ENCODE assay signal across 8 cellular contexts in genomic region chr5:95960802-95961616, GRCh38.
DNase-seq lines count a peak whose midpoint lies in the region; ATAC-seq and TF ChIP-seq lines count a peak whose summit lies in the region.

No MANE protein-coding gene starts in this region.

- no peak for TF ChIP-seq POLR2A in erythroblast (IDR thresholded peaks at IDR 0.05; ENCODE audit: low read length)

- ATAC-seq in GM18909 (IDR thresholded peaks at IDR 0.05; ENCODE audit: poor library complexity, unreplicated experiment) (peak; percentile 59), HG03175 (IDR thresholded peaks at IDR 0.05; ENCODE audit: unreplicated experiment) (peak; percentile 69)

- H3K36me3 ChIP-seq in BLaER1 (no peaks in the 10 kb centered on the region), NT2/D1 (ENCODE audit: insufficient read depth, insufficient read length, low read length) (peaks cover 6% of the 10 kb centered on the region), mucosa of rectum (ENCODE audit: control insufficient read depth in 2 of 2, insufficient read depth in 2 of 2, low read length in 2 of 2) (no peaks in the 10 kb centered on the region)

- H3K27ac ChIP-seq in BLaER1 (peak overlapping the region; percentile 67), mucosa of rectum (ENCODE audit: low read depth in 2 of 2, low read length in 2 of 2) (peak overlapping the region; percentile 96 to 98)

- peaks cover 22% of the 10 kb centered on the region for H4K20me1 ChIP-seq in BLaER1

- H3K4me1 ChIP-seq in BLaER1 (peaks cover 16% of the 10 kb centered on the region), NT2/D1 (ENCODE audit: insufficient read depth, insufficient read length) (peaks cover 8% of the 10 kb centered on the region), mucosa of rectum (ENCODE audit: control insufficient read depth in 2 of 2, insufficient read depth in 2 of 2, low read length in 2 of 2) (peaks cover 8 to 16% of the 10 kb centered on the region in 2 donors)

- H3K27me3 ChIP-seq in BLaER1 (peaks cover 23% of the 10 kb centered on the region), NT2/D1 (ENCODE audit: insufficient read depth, insufficient read length) (peaks cover 12% of the 10 kb centered on the region), mucosa of rectum (ENCODE audit: control insufficient read depth in 2 of 2, insufficient read depth in 2 of 2, low read length in 2 of 2) (no peaks in the 10 kb centered on the region)

- H3K9me3 ChIP-seq in BLaER1 (no peaks in the 10 kb centered on the region), NT2/D1 (ENCODE audit: insufficient read depth, low read length) (no peaks in the 10 kb centered on the region), mucosa of rectum (ENCODE audit: control insufficient read depth in 2 of 2, low read length in 2 of 2) (no peaks in the 10 kb centered on the region)

- H3K9ac ChIP-seq in BLaER1 (peak overlapping the region; percentile 83), NT2/D1 (ENCODE audit: insufficient read length, low read depth) (peak overlapping the region; percentile 90), mucosa of rectum (ENCODE audit: low read depth in 1 of 2, low read length in 2 of 2) (peak overlapping the region; percentile 66 to 99)

- DNase-seq in NT2/D1 (ENCODE audit: low read depth, low spot score) = no peak
- DNase-seq in activated T-cell treated with anti-CD3 and anti-CD28 coated beads, Interleukin-2, amount 50 U/mL, for 1 hour = peak; percentile 78
- peak; percentile 88 to 94 for DNase-seq in erythroblast (lab: John Stamatoyannopoulos, UW)
- peak; percentile 61 for DNase-seq in stimulated activated CD8-positive, alpha-beta memory T cell treated with anti-CD3 and anti-CD28 coated beads, Interleukin-4, amount 100 ng/mL, for 24 hours (ENCODE audit: low read depth)

- peak overlapping the region; percentile 97 for H3K4me2 ChIP-seq in BLaER1

- H3K4me3 ChIP-seq in BLaER1 (peak overlapping the region; percentile 83), NT2/D1 (ENCODE audit: insufficient read length, low read depth) (peak overlapping the region; percentile 85), mucosa of rectum (ENCODE audit: low read length in 2 of 2) (peak overlapping the region; percentile 83 to 86)
